In genomic region chr2:121326628-121327027, GRCh38 we compare ENCODE assay signal across 27 cellular contexts. TPM values are rescaled to one million over a fixed set of nuclear protein-coding genes. Genes with fewer than 3 reads are reported as not detected.
"Had no signal": no experiment of that assay in that cellular context is flagged by ENCODE, and none has a peak within 500 bp of the region (broad histone marks: within the 10 kb centered on the region; RNA-seq: fewer than 3 reads in every experiment).

No MANE protein-coding gene starts in this region.

- ATAC-seq: left colon; mucosa of descending colon; naive thymus-derived CD4-positive, alpha-beta T cell; natural killer cell treated with Interleukin-12 subunit alpha and Interleukin-12 subunit beta and Interleukin-15 and Interleukin-18, amount 100 ng/mL, for 72 hours; right cardiac atrium; sciatic nerve; stimulated activated naive B cell treated with anti-CD40 and anti-IgM and Interleukin-4, amounts not matched to agents 10 μg/mL and 1 μg/mL and 100 μg/mL, for 72 hours; stimulated activated naive CD8-positive, alpha-beta T cell treated with anti-CD3 and anti-CD28 coated beads, Interleukin-15, Interleukin-2, amounts not matched to agents 100 U/mL and 50 U/mL, for 24 hours had no signal

- H3K27me3 ChIP-seq: ovary, suprapubic skin, uterus had no signal

- DNase-seq: hippocampal formation; kidney glomerular epithelial cell; left colon; left ventricle myocardium inferior; mesendoderm; midbrain; mucosa of descending colon; naive thymus-derived CD4-positive, alpha-beta T cell; ovary; right cardiac atrium; stimulated activated CD4-positive, alpha-beta T cell treated with anti-CD3 and anti-CD28 coated beads, Interleukin-12 subunit alpha, Interleukin-12 subunit beta, amount 100 ng/mL, for 4 hours; stimulated activated CD4-positive, alpha-beta T cell treated with anti-CD3 and anti-CD28 coated beads, Interleukin-15, amount 100 ng/mL, for 24 hours; stimulated activated CD4-positive, alpha-beta T cell treated with anti-CD3 and anti-CD28 coated beads, Interleukin-2, amount 100 ng/mL, for 24 hours; stimulated activated CD4-positive, alpha-beta T cell treated with anti-CD3 and anti-CD28 coated beads, Interleukin-4, amount 100 ng/mL, for 1 hour; stimulated activated naive B cell treated with anti-CD40 and anti-IgM and Interleukin-4, amounts not matched to agents 10 μg/mL and 1 μg/mL and 100 μg/mL, for 72 hours; stimulated activated naive CD8-positive, alpha-beta T cell treated with anti-CD3 and anti-CD28 coated beads, Interleukin-15, Interleukin-2, amounts not matched to agents 100 U/mL and 50 U/mL, for 24 hours; trophoblast cell; uterus had no signal

- H3K9me3 ChIP-seq: left ventricle myocardium inferior, mucosa of descending colon, ovary, suprapubic skin, thoracic aorta, tibial artery, uterus had no signal

- H3K27ac ChIP-seq: left ventricle myocardium inferior, ovary, skin epidermis, suprapubic skin, thoracic aorta, tibial artery, uterus had no signal

- H3K4me3 ChIP-seq: left ventricle myocardium inferior, lung, mucosa of descending colon, ovary, skin epidermis, suprapubic skin, thoracic aorta, tibial artery, uterus had no signal

- H3K36me3 ChIP-seq: left ventricle myocardium inferior, ovary, suprapubic skin, thoracic aorta, tibial artery, uterus had no signal

- H3K4me1 ChIP-seq: left ventricle myocardium inferior, suprapubic skin, tibial artery, uterus had no signal

RNA-seq across cellular contexts. Expression of gene TFCP2L1, which starts 41.6 kb away (rescaled TPM):
- total RNA-seq: myocyte, pulmonary artery endothelial cell had no signal
